1 cellular context compared by ENCODE assay signal in genomic region chr2:21005111-21005699, GRCh38.
TF ChIP-seq lines count a peak whose summit lies in the region.

No MANE protein-coding gene starts in this region.

TF ChIP-seq in HepG2, 621 proteins besides CTCF, POLR2A, EP300 and RAD21 (continued from another document and continues in another):
- TF ChIP-seq ZNF574 (CRISPR knock-in tag; IDR thresholded peaks at IDR 0.05) (peak; percentile 23; the same call in 1 of the 2 replicates), ZC3H4 (CRISPR knock-in tag; IDR thresholded peaks at IDR 0.05; ENCODE audit: borderline replicate concordance) (peak; percentile 75; the same call in 1 of the 2 replicates), ZUFSP (CRISPR knock-in tag; IDR thresholded peaks at IDR 0.05; ENCODE audit: borderline replicate concordance) (no peak), GFI1 (CRISPR knock-in tag; IDR thresholded peaks at IDR 0.05; ENCODE audit: borderline replicate concordance) (peak; percentile 33; the same call in 1 of the 2 replicates), ARID5B (CRISPR knock-in tag; IDR thresholded peaks at IDR 0.05) (no peak), PHF8 (CRISPR knock-in tag; IDR thresholded peaks at IDR 0.05) (no peak), MAX (IDR thresholded peaks at IDR 0.05) (peak; percentile 48; the same call in 1 of the 2 replicates), ZC3H13 (CRISPR knock-in tag; IDR thresholded peaks at IDR 0.05) (peak; percentile 99), POLR2G (IDR thresholded peaks at IDR 0.05; ENCODE audit: low read depth, low read length) (peak; percentile 81), NAIF1 (CRISPR knock-in tag; IDR thresholded peaks at IDR 0.05; ENCODE audit: borderline replicate concordance) (peak; percentile 76; the same call in 1 of the 2 replicates), ZNF430 (CRISPR knock-in tag; IDR thresholded peaks at IDR 0.05) (peak; percentile 26; the same call in 1 of the 2 replicates), MAF1 (CRISPR knock-in tag; IDR thresholded peaks at IDR 0.05; ENCODE audit: borderline replicate concordance) (no peak), SUZ12 (IDR thresholded peaks at IDR 0.05; ENCODE audit: low read depth, low read length) (no peak), TBP (CRISPR knock-in tag; IDR thresholded peaks at IDR 0.05) (no peak), REL (CRISPR knock-in tag; conservative IDR thresholded peaks at IDR 0.05) (0 out of 2 replicates have a peak, but pooled peaks have one; percentile 51), ATF5 (CRISPR knock-in tag; IDR thresholded peaks at IDR 0.05; ENCODE audit: low read depth) (0 out of 2 replicates have a peak, but pooled peaks have one; percentile 49), ZNF580 (CRISPR knock-in tag; IDR thresholded peaks at IDR 0.05; ENCODE audit: borderline replicate concordance, low read depth) (no peak), ZNF232 (CRISPR knock-in tag; IDR thresholded peaks at IDR 0.05; ENCODE audit: borderline replicate concordance) (0 out of 2 replicates have a peak, but pooled peaks have one; percentile 18), NFRKB (IDR thresholded peaks at IDR 0.05) (no peak), SOX6 (IDR thresholded peaks at IDR 0.05) (no peak), SOX6 (CRISPR knock-in tag; IDR thresholded peaks at IDR 0.05) (peak; percentile 48; the same call in 1 of the 2 replicates), RBFOX2 (IDR thresholded peaks at IDR 0.05; ENCODE audit: low read depth, low read length) (peak; percentile 1; the same call in 1 of the 2 replicates), ZBTB25 (CRISPR knock-in tag; IDR thresholded peaks at IDR 0.05) (no peak), ZKSCAN5 (CRISPR knock-in tag; IDR thresholded peaks at IDR 0.05) (no peak), SNAPC2 (CRISPR knock-in tag; IDR thresholded peaks at IDR 0.05) (no peak), ZNF431 (CRISPR knock-in tag; IDR thresholded peaks at IDR 0.05; ENCODE audit: borderline replicate concordance, low read depth) (no peak; the same call in 1 of the 2 replicates), HNF1A (IDR thresholded peaks at IDR 0.05; ENCODE audit: low read depth) (no peak), HNF1A (CRISPR knock-in tag; IDR thresholded peaks at IDR 0.05; ENCODE audit: borderline replicate concordance) (0 out of 2 replicates have a peak, but pooled peaks have one; percentile 64), DBP (CRISPR knock-in tag; IDR thresholded peaks at IDR 0.05; ENCODE audit: not compliant biosample characterization) (peak; percentile 25), KMT2A (CRISPR knock-in tag; IDR thresholded peaks at IDR 0.05) (no peak), ZNF557 (CRISPR knock-in tag; IDR thresholded peaks at IDR 0.05) (0 out of 2 replicates have a peak, but pooled peaks have one; percentile 42), ZSCAN30 (CRISPR knock-in tag; IDR thresholded peaks at IDR 0.05) (0 out of 2 replicates have a peak, but pooled peaks have one; percentile 56), NCOA5 (CRISPR knock-in tag; IDR thresholded peaks at IDR 0.05) (peak; percentile 99), ZNF205 (CRISPR knock-in tag; IDR thresholded peaks at IDR 0.05) (0 out of 2 replicates have a peak, but pooled peaks have one; percentile 50), ZNF800 (CRISPR knock-in tag; IDR thresholded peaks at IDR 0.05) (peak; percentile 34), MTF1 (CRISPR knock-in tag; IDR thresholded peaks at IDR 0.05) (0 out of 2 replicates have a peak, but pooled peaks have one; percentile 9), ZNF781 (CRISPR knock-in tag; IDR thresholded peaks at IDR 0.05; ENCODE audit: borderline replicate concordance, not compliant biosample characterization) (no peak), STAG1 (CRISPR knock-in tag; IDR thresholded peaks at IDR 0.05) (no peak), SIX1 (CRISPR knock-in tag; IDR thresholded peaks at IDR 0.05; ENCODE audit: borderline replicate concordance) (0 out of 2 replicates have a peak, but pooled peaks have one; percentile 21), XBP1 (CRISPR knock-in tag; IDR thresholded peaks at IDR 0.05) (0 out of 2 replicates have a peak, but pooled peaks have one; percentile 36), GATA4 (IDR thresholded peaks at IDR 0.05; ENCODE audit: borderline replicate concordance, low read depth) (peak; percentile 27; the same call in 1 of the 2 replicates), CCDC6 (CRISPR knock-in tag; IDR thresholded peaks at IDR 0.05) (peak; percentile 97), TARDBP (CRISPR knock-in tag; IDR thresholded peaks at IDR 0.05) (no peak)
